8 cellular contexts compared by ENCODE assay signal in genomic region chr5:172144291-172144815, GRCh38. TPM values are rescaled to one million over a fixed set of nuclear protein-coding genes. Genes with fewer than 3 reads are reported as not detected.
DNase-seq lines count a peak whose midpoint lies in the region; ATAC-seq and TF ChIP-seq lines count a peak whose summit lies in the region.

No MANE protein-coding gene starts in this region.

- no peak for TF ChIP-seq POLR2A in adrenal gland (IDR thresholded peaks at IDR 0.05)

- H3K27ac ChIP-seq in DND-41 (ENCODE audit: low read length) (no peak overlapping the region), adrenal gland (peak overlapping the region in 1 of 5 donors; percentile 49)

- no peak overlapping the region for H2AFZ ChIP-seq in DND-41 (ENCODE audit: low read depth, low read length)

- intact Hi-C loops in adrenal gland (cut with DNase I), result no loop called here
- intact Hi-C loops in mucosa of descending colon (cut with DNase I, micrococcal nuclease), result no loop called here

- H3K4me1 ChIP-seq in DND-41 (ENCODE audit: insufficient read depth, low read length) (no peaks in the 10 kb centered on the region), adrenal gland (replicated peaks in 1 of 2) (peaks cover 7 to 10% of the 10 kb centered on the region in 2 donors), mucosa of descending colon (ENCODE audit: low read depth) (no peaks in the 10 kb centered on the region)

- no peak overlapping the region for H3K4me2 ChIP-seq in DND-41 (ENCODE audit: insufficient read depth, low read length)

- no peak for DNase-seq in DND-41
- DNase-seq in adrenal gland, result peak in 4 of 7 donors; percentile 24 to 39 (median 30)
- peak in 1 of 3 donors; percentile 49 for DNase-seq in mucosa of descending colon
- no peak for DNase-seq in stimulated activated CD4-positive, alpha-beta T cell treated with anti-CD3 and anti-CD28 coated beads, Interleukin-1b, Interleukin-23, amount 100 ng/mL, for 48 hours
- DNase-seq in central memory CD4-positive, alpha-beta T cell, result no peak

- H3K9me3 ChIP-seq in DND-41 (ENCODE audit: insufficient read depth, low read length, severe bottlenecking) (no peaks in the 10 kb centered on the region), adrenal gland (replicated peaks in 1 of 3) (no peaks in the 10 kb centered on the region), mucosa of descending colon (no peaks in the 10 kb centered on the region)

- peaks cover 29% of the 10 kb centered on the region for H4K20me1 ChIP-seq in DND-41 (ENCODE audit: insufficient read depth, low read length)

- H3K36me3 ChIP-seq in DND-41 (ENCODE audit: insufficient read depth, low read length), result peaks cover 26% of the 10 kb centered on the region
- H3K36me3 ChIP-seq in adrenal gland (replicated peaks in 1 of 2), result no peaks in the 10 kb centered on the region
- no peaks in the 10 kb centered on the region for H3K36me3 ChIP-seq in mucosa of descending colon (ENCODE audit: low read depth)

- H3K9ac ChIP-seq in DND-41 (ENCODE audit: low read depth, low read length), result no peak overlapping the region

- H3K4me3 ChIP-seq in DND-41 (ENCODE audit: low read depth in 1 of 2, low read length in 2 of 2) (no peak overlapping the region), adrenal gland (no peak overlapping the region), mucosa of descending colon (no peak overlapping the region)

- H3K27me3 ChIP-seq in DND-41 (ENCODE audit: insufficient read depth, low read length, poor library complexity), result no peaks in the 10 kb centered on the region
- H3K27me3 ChIP-seq in adrenal gland, result no peaks in the 10 kb centered on the region

- TF ChIP-seq CTCF in DND-41 (IDR thresholded peaks at IDR 0.05; ENCODE audit: borderline replicate concordance, extremely low read depth, low read length, poor library complexity, severe bottlenecking) (no peak), adrenal gland (IDR thresholded peaks at IDR 0.05) (no peak), mucosa of descending colon (IDR thresholded peaks at IDR 0.05) (no peak)

- H3K79me2 ChIP-seq in DND-41 (ENCODE audit: insufficient read depth, low read length), result peaks cover 16% of the 10 kb centered on the region

- ATAC-seq in DND-41 (ENCODE audit: insufficient read depth, low read depth) (0 out of 3 replicates have a peak, but pooled peaks have one; percentile 12), HG02588 (IDR thresholded peaks at IDR 0.05; ENCODE audit: unreplicated experiment) (peak; percentile 48), mucosa of descending colon (peak; percentile 44), HG02763 (IDR thresholded peaks at IDR 0.05; ENCODE audit: unreplicated experiment) (no peak), HG02973 (IDR thresholded peaks at IDR 0.05; ENCODE audit: unreplicated experiment) (no peak)

- WGBS in adrenal gland, 4 donors, result 43 to 49% (median 46%) methylated on average over 6 to 10 of the region's 10 CpGs

RNA-seq across cellular contexts. Expression of gene STK10, which starts 43.7 kb away (rescaled TPM):
- total RNA-seq in adrenal gland (10 to 100 TPM in 7 of 8 donors, 1 to 10 TPM in 1; 6.6 to 39.1 (median 24.8) TPM), mucosa of descending colon (10 to 100 TPM; 22.7 to 36.3 (median 29.9) TPM)
- 10 to 100 TPM in 2 of 3 donors, 1 to 10 TPM in 1; 5.5 to 17.1 (median 12.9) TPM for polyA plus RNA-seq in adrenal gland

RNA-seq across cellular contexts. Expression of gene EFCAB9, which starts 49.6 kb away (rescaled TPM):
- total RNA-seq in adrenal gland, result not detected
- polyA plus RNA-seq in adrenal gland, result not detected
- total RNA-seq in mucosa of descending colon, result not detected

Comparison
In these comparisons a context has a peak if more than half of its experiments do, and no peak if none do; other contexts are left out.
1. ATAC-seq: peak in DND-41 (single experiment), HG02588 (single experiment) and mucosa of descending colon (single experiment); none in HG02763 (single experiment) and HG02973 (single experiment).
2. DNase-seq: peak in adrenal gland (4 of 7); none in DND-41 (single experiment), stimulated activated CD4-positive, alpha-beta T cell treated with anti-CD3 and anti-CD28 coated beads, Interleukin-1b, Interleukin-23, amount 100 ng/mL, for 48 hours (single experiment) and central memory CD4-positive, alpha-beta T cell (single experiment).